Comparison of ENCODE assay signal across 25 cellular contexts in genomic region chr4:51999250-51999649, GRCh38. TPM values are rescaled to one million over a fixed set of nuclear protein-coding genes. Genes with fewer than 3 reads are reported as not detected.
"Had no signal": no experiment of that assay in that cellular context is flagged by ENCODE, and none has a peak within 500 bp of the region (broad histone marks: within the 10 kb centered on the region; RNA-seq: fewer than 3 reads in every experiment).

No MANE protein-coding gene starts in this region.

- H3K27ac ChIP-seq: coronary artery, dorsolateral prefrontal cortex, esophagus squamous epithelium, gastrocnemius medialis, heart right ventricle, left ventricle myocardium inferior, lower lobe of right lung had no signal

- ATAC-seq: gastrocnemius medialis, heart right ventricle, left cardiac atrium, lower lobe of right lung had no signal

- H3K4me3 ChIP-seq: coronary artery, dorsolateral prefrontal cortex, esophagus squamous epithelium, gastrocnemius medialis, heart right ventricle, left ventricle myocardium inferior, lower lobe of right lung had no signal

- H3K9me3 ChIP-seq: esophagus squamous epithelium, gastrocnemius medialis, heart right ventricle, left ventricle myocardium inferior, lower lobe of right lung had no signal

- H3K4me1 ChIP-seq: esophagus squamous epithelium, gastrocnemius medialis, heart right ventricle, left ventricle myocardium inferior, lower lobe of right lung had no signal

- H3K27me3 ChIP-seq: dorsolateral prefrontal cortex, esophagus squamous epithelium, gastrocnemius medialis, heart right ventricle had no signal

- DNase-seq: dermis blood vessel endothelial cell; dorsolateral prefrontal cortex; effector CD4-positive, alpha-beta T cell; effector memory CD4-positive, alpha-beta T cell; esophagus squamous epithelium; foreskin fibroblast; foreskin melanocyte; gastrocnemius medialis; glutamatergic neuron; head of caudate nucleus; heart right ventricle; hypothalamus; immature natural killer cell; left cardiac atrium; left ventricle myocardium inferior; lower lobe of right lung; mesendoderm; midbrain had no signal

- FAIRE-seq: colon, endothelial cell of umbilical vein, keratinocyte had no signal

- H3K36me3 ChIP-seq: esophagus squamous epithelium, left ventricle myocardium inferior, lower lobe of right lung had no signal

RNA-seq across cellular contexts. Expression of gene LRRC66, which starts 20.9 kb away (rescaled TPM):
- total RNA-seq: epithelial cell of proximal tubule, lower leg skin, lung microvascular endothelial cell had no signal
- polyA plus RNA-seq: immature natural killer cell had no signal

RNA-seq across cellular contexts. Expression of gene SPATA18, which starts 51.9 kb away (rescaled TPM):
- polyA plus RNA-seq: immature natural killer cell had no signal
